ENCODE assay signal across 9 cellular contexts in genomic region chr2:38374978-38375377, GRCh38. TPM values are rescaled to one million over a fixed set of nuclear protein-coding genes. Genes with fewer than 3 reads are reported as not detected.
A peak's percentile ranks its signal among the peaks of the same experiment; 100 is the strongest.
DNase-seq lines count a peak whose midpoint lies in the region; ATAC-seq and TF ChIP-seq lines count a peak whose summit lies in the region.
"Had no signal": no experiment of that assay in that cellular context is flagged by ENCODE, and none has a peak within 500 bp of the region (broad histone marks: within the 10 kb centered on the region; RNA-seq: fewer than 3 reads in every experiment).

No MANE protein-coding gene starts in this region.

- peak overlapping the region; percentile 80 to 85 for H3K27ac Mint-ChIP-seq in natural killer cell

- no peaks in the 10 kb centered on the region for H3K36me3 Mint-ChIP-seq in natural killer cell

- H3K4me1 ChIP-seq in HUES64 (ENCODE audit: insufficient read depth, low read length): peaks cover 17% of the 10 kb centered on the region
- no peaks in the 10 kb centered on the region for H3K4me1 ChIP-seq in colonic mucosa
- H3K4me1 ChIP-seq in body of pancreas: peaks cover 30% of the 10 kb centered on the region

- H3K4me3 ChIP-seq in AG04450 (ENCODE audit: low read depth, low read length): peak overlapping the region; percentile 92
- peak overlapping the region; percentile 80 for H3K4me3 ChIP-seq in HUES64 (ENCODE audit: low read length)
- peak overlapping the region; percentile 89 for H3K4me3 ChIP-seq in colonic mucosa
- no peak overlapping the region for H3K4me3 ChIP-seq in body of pancreas

- no peaks in the 10 kb centered on the region for H3K27me3 Mint-ChIP-seq in natural killer cell (ENCODE audit: low read depth in 2 of 2)

- H3K27me3 ChIP-seq in AG04450 (ENCODE audit: control insufficient read depth, insufficient read depth, low read length): peaks cover 1% of the 10 kb centered on the region
- no peaks in the 10 kb centered on the region for H3K27me3 ChIP-seq in HUES64 (ENCODE audit: insufficient read depth, low read length)
- no peaks in the 10 kb centered on the region for H3K27me3 ChIP-seq in colonic mucosa
- no peaks in the 10 kb centered on the region for H3K27me3 ChIP-seq in body of pancreas
- H3K27me3 ChIP-seq: SJSA1 had no signal

- ATAC-seq in natural killer cell (no peak), body of pancreas (no peak)

- no peak for DNase-seq in AG04450 (ENCODE audit: low read depth, low spot score)
- no peak for DNase-seq in colonic mucosa
- DNase-seq in natural killer cell: no peak
- no peak for DNase-seq in body of pancreas
- DNase-seq in foreskin melanocyte: no peak
- DNase-seq in COR-L47 (lab: John Stamatoyannopoulos, UW): no peak
- no peak for DNase-seq in activated CD4-positive, alpha-beta T cell treated with anti-CD3 and anti-CD28 coated beads, Interleukin-2, amount 50 U/mL, for 4 hours

- intact Hi-C loops in colonic mucosa (cut with DNase I): no loop called here
- intact Hi-C loops in natural killer cell (cut with micrococcal nuclease): loop anchor here (5.0 to 10.0 kb wide), 2 partner anchors 58 to 750 kb away; partner anchors contain the start of gene SOS1
- intact Hi-C loops in body of pancreas (cut with DNase I): no loop called here

- no peak overlapping the region for H3K27ac ChIP-seq in AG04450 (ENCODE audit: low read depth, low read length)
- H3K27ac ChIP-seq in HUES64 (ENCODE audit: low read depth, low read length): no peak overlapping the region
- no peak overlapping the region for H3K27ac ChIP-seq in colonic mucosa
- peak overlapping the region in 1 of 4 donors; percentile 99 for H3K27ac ChIP-seq in body of pancreas
- H3K27ac ChIP-seq: SJSA1 had no signal

- peak overlapping the region; percentile 98; the same call in 1 of the 2 replicates for H3K9ac ChIP-seq in HUES64 (ENCODE audit: low read depth, low read length)
- H3K9ac ChIP-seq in colonic mucosa (ENCODE audit: low read depth in 2 of 2, low read length in 2 of 2): peak overlapping the region in 1 of 2 donors; percentile 97

- no peaks in the 10 kb centered on the region for H3K9me3 Mint-ChIP-seq in natural killer cell

- no peak for TF ChIP-seq POLR2A in body of pancreas (IDR thresholded peaks at IDR 0.05)

- H3K9me3 ChIP-seq in AG04450 (ENCODE audit: control insufficient read depth, insufficient read depth, low read length) (no peaks in the 10 kb centered on the region; the same call in 1 of the 2 replicates), HUES64 (ENCODE audit: insufficient read depth, low read depth, low read length) (no peaks in the 10 kb centered on the region), colonic mucosa (no peaks in the 10 kb centered on the region), body of pancreas (no peaks in the 10 kb centered on the region)

- WGBS in HUES64: 95% methylated on average over 2 of the region's 2 CpGs
- WGBS in body of pancreas, 2 donors: 34 to 40% methylated on average over 2 of the region's 2 CpGs

- CTCF ChIA-PET in AG04450 (lab: Charles Lee): interaction anchor here (0.6 to 2.4 kb wide), 6 partner anchors 9 to 207 kb away, joined by 3 to 10 read pairs (median 7); no protein-coding TSS in a partner anchor

- H3K4me1 Mint-ChIP-seq in natural killer cell: peaks cover 36 to 47% of the 10 kb centered on the region in 2 donors

- POLR2A ChIA-PET in AG04450 (lab: Yijun Ruan, JAX): interaction anchor here (0.5 to 2.3 kb wide), 2 partner anchors 96 to 376 kb away, joined by 3 to 11 read pairs; partner anchors contain the start of gene SRSF7

- TF ChIP-seq CTCF in AG04450 (IDR thresholded peaks at IDR 0.05; ENCODE audit: low read depth, low read length) (no peak), colonic mucosa (IDR thresholded peaks at IDR 0.05) (no peak), natural killer cell (IDR thresholded peaks at IDR 0.05) (no peak), body of pancreas (IDR thresholded peaks at IDR 0.05) (no peak)

- peak overlapping the region; percentile 90 for H3K4me3 Mint-ChIP-seq in natural killer cell

- 0 out of 2 replicates have a peak, but pooled peaks cover 2% of the 10 kb centered on the region for H3K36me3 ChIP-seq in HUES64 (ENCODE audit: insufficient read depth, low read length)
- H3K36me3 ChIP-seq in colonic mucosa: no peaks in the 10 kb centered on the region
- no peaks in the 10 kb centered on the region for H3K36me3 ChIP-seq in body of pancreas (replicated peaks in 1 of 2; ENCODE audit: insufficient read depth in 1 of 2, low read depth in 2 of 2)

RNA-seq across cellular contexts. Expression of gene ATL2, which starts 2.1 kb away (rescaled TPM):
- 12.9 and 16.1 TPM in 2 replicates for polyA plus RNA-seq in AG04450 (2011; rRNA removed)
- 7.4 and 20.2 TPM in 2 replicates for polyA minus RNA-seq in AG04450 (2011; rRNA and poly(A)+ RNA removed)
- 60.4 TPM for polyA plus RNA-seq in HUES64 (2013, experiment 1 of 2)
- polyA plus RNA-seq in HUES64 (2013, experiment 2 of 2): 65.7 TPM
- total RNA-seq in colonic mucosa (10 to 100 TPM; 54.9 to 66.5 TPM), natural killer cell (10 to 100 TPM; 48.3 to 51.8 (median 51.5) TPM), body of pancreas (10 to 100 TPM; 43.6 to 62.6 TPM)

Comparison
In these comparisons a context has a peak if more than half of its experiments do, and no peak if none do; other contexts are left out.
1. H3K4me3 ChIP-seq: peak in AG04450 (single experiment), HUES64 (single experiment) and colonic mucosa (single experiment); none in body of pancreas (0 of 2).